Comparison of ENCODE assay signal across 20 cellular contexts in genomic region chr11:130729678-130730300, GRCh38.
A peak's percentile ranks its signal among the peaks of the same experiment; 100 is the strongest.
DNase-seq lines count a peak whose midpoint lies in the region; ATAC-seq, FAIRE-seq and TF ChIP-seq lines count a peak whose summit lies in the region.
"Had no signal": no experiment of that assay in that cellular context is flagged by ENCODE, and none has a peak within 500 bp of the region (broad histone marks: within the 10 kb centered on the region; RNA-seq: fewer than 3 reads in every experiment).

No MANE protein-coding gene starts in this region.

- no peaks in the 10 kb centered on the region for H3K36me3 ChIP-seq in HEK293 (ENCODE audit: control insufficient read depth in 2 of 2, insufficient read depth in 1 of 2, low read length in 2 of 2)
- H3K36me3 ChIP-seq in astrocyte (ENCODE audit: insufficient read depth, low read length): no peaks in the 10 kb centered on the region
- H3K36me3 ChIP-seq: BLaER1 treated with 17β-estradiol and CSF1 and Interleukin-3, amounts not matched to agents 10 nM and 100 nM; HAP-1 had no signal

- H3K27me3 ChIP-seq in astrocyte (ENCODE audit: insufficient read depth, low read length): no peaks in the 10 kb centered on the region
- H3K27me3 ChIP-seq: BLaER1 treated with 17β-estradiol and CSF1 and Interleukin-3, amounts not matched to agents 10 nM and 100 nM had no signal

- H3K9ac ChIP-seq in astrocyte (ENCODE audit: low read length): no peak overlapping the region
- H3K9ac ChIP-seq: BLaER1 treated with 17β-estradiol and CSF1 and Interleukin-3, amounts not matched to agents 10 nM and 100 nM had no signal

- peak; percentile 16 for DNase-seq in NCI-H1105 (lab: John Stamatoyannopoulos, UW)
- no peak for DNase-seq in NCI-H1105 treated with DMSO at 0.1 percent for 48 hours (lab: John Stamatoyannopoulos, UW)
- DNase-seq in astrocyte (ENCODE audit: low read depth): no peak
- DNase-seq in fibroblast of peridontal ligament (ENCODE audit: extremely low read depth): peak; percentile 21
- no peak for DNase-seq in UCSD-AML1 (lab: John Stamatoyannopoulos, UW; ENCODE audit: unreplicated experiment)
- DNase-seq in stimulated activated naive CD4-positive, alpha-beta T cell treated with Interleukin-2 at 50 U/mL for 16 hours (lab: John Stamatoyannopoulos, UW): no peak
- DNase-seq: 8988T; CD4-positive, CD25-positive, alpha-beta regulatory T cell; DMS153; DMS79 treated with DMSO at 0.1 percent for 48 hours; EL; HFFc6 had no signal

- peaks cover 20% of the 10 kb centered on the region for H3K4me1 Mint-ChIP-seq in astrocyte (ENCODE audit: low read depth, unreplicated experiment)
- H3K4me1 Mint-ChIP-seq: CD4-positive, CD25-positive, alpha-beta regulatory T cell had no signal

- peaks cover 4% of the 10 kb centered on the region for H3K27me3 Mint-ChIP-seq in astrocyte (ENCODE audit: low read depth, unreplicated experiment)
- H3K27me3 Mint-ChIP-seq: CD4-positive, CD25-positive, alpha-beta regulatory T cell had no signal

- no peak overlapping the region for H3K4me2 ChIP-seq in astrocyte (ENCODE audit: low read length)
- H3K4me2 ChIP-seq: BLaER1 treated with 17β-estradiol and CSF1 and Interleukin-3, amounts not matched to agents 10 nM and 100 nM had no signal

- no peaks in the 10 kb centered on the region for H4K20me1 ChIP-seq in astrocyte (ENCODE audit: insufficient read depth, low read length)
- H4K20me1 ChIP-seq: BLaER1 treated with 17β-estradiol and CSF1 and Interleukin-3, amounts not matched to agents 10 nM and 100 nM had no signal

- no peaks in the 10 kb centered on the region for H3K79me2 ChIP-seq in astrocyte (ENCODE audit: insufficient read depth, low read length)

- H3K36me3 Mint-ChIP-seq in astrocyte (ENCODE audit: low read depth, unreplicated experiment): no peaks in the 10 kb centered on the region
- H3K36me3 Mint-ChIP-seq: CD4-positive, CD25-positive, alpha-beta regulatory T cell had no signal

- no peak overlapping the region for H3K27ac Mint-ChIP-seq in astrocyte (ENCODE audit: unreplicated experiment)
- H3K27ac Mint-ChIP-seq: CD4-positive, CD25-positive, alpha-beta regulatory T cell; HFFc6 had no signal

- no peak overlapping the region for H2AFZ ChIP-seq in astrocyte (ENCODE audit: low read depth, low read length)

- peaks cover 22% of the 10 kb centered on the region for H3K9me3 Mint-ChIP-seq in astrocyte (ENCODE audit: unreplicated experiment)

- no peak overlapping the region for H3K4me3 Mint-ChIP-seq in astrocyte (ENCODE audit: unreplicated experiment)
- H3K4me3 Mint-ChIP-seq: CD4-positive, CD25-positive, alpha-beta regulatory T cell; HFFc6 had no signal

- FAIRE-seq in astrocyte (lab: Jason Lieb, UNC): peak; percentile 59
- FAIRE-seq: G401.6, GM12891, H1, HTR-8/SVneo had no signal

- POLR2A ChIA-PET in HEK293 (lab: Yijun Ruan, JAX): no interaction called here

- ATAC-seq in HG03378 (IDR thresholded peaks at IDR 0.05; ENCODE audit: unreplicated experiment): no peak

- H3K9me3 ChIP-seq in HEK293 (ENCODE audit: control insufficient read depth, insufficient read depth, low read depth, low read length) (no peaks in the 10 kb centered on the region), astrocyte (ENCODE audit: insufficient read depth, low read depth, low read length) (peaks cover 3% of the 10 kb centered on the region)
- H3K9me3 ChIP-seq: HAP-1 had no signal

- no peak for TF ChIP-seq CTCF in HEK293 (tag by site-specific recombination; IDR thresholded peaks at IDR 0.05)
- no peak for TF ChIP-seq CTCF in astrocyte (IDR thresholded peaks at IDR 0.05; ENCODE audit: insufficient read depth, low read depth, low read length)

- H3K4me1 ChIP-seq in HEK293 (ENCODE audit: control insufficient read depth, insufficient read depth, low read length) (no peaks in the 10 kb centered on the region), astrocyte (ENCODE audit: insufficient read depth, low read length) (peaks cover 21% of the 10 kb centered on the region)
- H3K4me1 ChIP-seq: BLaER1 treated with 17β-estradiol and CSF1 and Interleukin-3, amounts not matched to agents 10 nM and 100 nM; HAP-1 had no signal

- H3K27ac ChIP-seq in HEK293 (ENCODE audit: extremely low read depth, low read depth, low read length) (no peak overlapping the region), astrocyte (ENCODE audit: low read depth, low read length) (no peak overlapping the region)
- H3K27ac ChIP-seq: BLaER1 treated with 17β-estradiol and CSF1 and Interleukin-3, amounts not matched to agents 10 nM and 100 nM had no signal

- CTCF ChIA-PET in HEK293 (lab: Yijun Ruan, JAX): no interaction called here

- no peak overlapping the region for H3K4me3 ChIP-seq in HEK293 (ENCODE audit: low read depth, low read length)
- H3K4me3 ChIP-seq in astrocyte (ENCODE audit: insufficient read depth, low read depth, low read length): no peak overlapping the region
- H3K4me3 ChIP-seq: BLaER1 treated with 17β-estradiol and CSF1 and Interleukin-3, amounts not matched to agents 10 nM and 100 nM; HAP-1 had no signal

TF ChIP-seq in HEK293, 187 proteins besides CTCF, POLR2A, EP300 and RAD21:
- TF ChIP-seq MEIS1 (CRISPR knock-in tag; IDR thresholded peaks at IDR 0.05; ENCODE audit: borderline replicate concordance): no peak
- peak; percentile 89 for TF ChIP-seq SETDB1 (IDR thresholded peaks at IDR 0.05; ENCODE audit: insufficient read length, low read length)
- TF ChIP-seq ZNF133 (tag by site-specific recombination; IDR thresholded peaks at IDR 0.05): peak; percentile 95
- no peak for TF ChIP-seq ZNF48 (tag by site-specific recombination; IDR thresholded peaks at IDR 0.05)
- no peak for TF ChIP-seq ZNF394 (tag by site-specific recombination; IDR thresholded peaks at IDR 0.05; ENCODE audit: borderline replicate concordance)
- no peak for TF ChIP-seq SCRT1 (tag by site-specific recombination; IDR thresholded peaks at IDR 0.05; ENCODE audit: borderline replicate concordance)
- TF ChIP-seq, protein P1, sequence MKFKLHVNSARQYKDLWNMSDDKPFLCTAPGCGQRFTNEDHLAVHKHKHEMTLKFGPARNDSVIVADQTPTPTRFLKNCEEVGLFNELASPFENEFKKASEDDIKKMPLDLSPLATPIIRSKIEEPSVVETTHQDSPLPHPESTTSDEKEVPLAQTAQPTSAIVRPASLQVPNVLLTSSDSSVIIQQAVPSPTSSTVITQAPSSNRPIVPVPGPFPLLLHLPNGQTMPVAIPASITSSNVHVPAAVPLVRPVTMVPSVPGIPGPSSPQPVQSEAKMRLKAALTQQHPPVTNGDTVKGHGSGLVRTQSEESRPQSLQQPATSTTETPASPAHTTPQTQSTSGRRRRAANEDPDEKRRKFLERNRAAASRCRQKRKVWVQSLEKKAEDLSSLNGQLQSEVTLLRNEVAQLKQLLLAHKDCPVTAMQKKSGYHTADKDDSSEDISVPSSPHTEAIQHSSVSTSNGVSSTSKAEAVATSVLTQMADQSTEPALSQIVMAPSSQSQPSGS (tag by site-specific recombination; IDR thresholded peaks at IDR 0.05; ENCODE audit: low read depth): peak; percentile 65; the same call in 1 of the 2 replicates

Comparison
In these comparisons a context has a peak if more than half of its experiments do, and no peak if none do; other contexts are left out.
1. DNase-seq: peak in NCI-H1105 (single experiment) and fibroblast of peridontal ligament (single experiment); none in NCI-H1105 treated with DMSO at 0.1 percent for 48 hours (single experiment), astrocyte (single experiment), UCSD-AML1 (single experiment) and stimulated activated naive CD4-positive, alpha-beta T cell treated with Interleukin-2 at 50 U/mL for 16 hours (single experiment).